In genomic region chr1:205365945-205366463, GRCh38 we compare ENCODE assay signal across 15 cellular contexts. TPM values are rescaled to one million over a fixed set of nuclear protein-coding genes. Genes with fewer than 3 reads are reported as not detected.
DNase-seq lines count a peak whose midpoint lies in the region; ATAC-seq, FAIRE-seq and TF ChIP-seq lines count a peak whose summit lies in the region.
"Had no signal": no experiment of that assay in that cellular context is flagged by ENCODE, and none has a peak within 500 bp of the region (broad histone marks: within the 10 kb centered on the region; RNA-seq: fewer than 3 reads in every experiment).

No MANE protein-coding gene starts in this region.

- peaks cover 2% of the 10 kb centered on the region for H3K27me3 Mint-ChIP-seq in astrocyte (ENCODE audit: low read depth, unreplicated experiment)
- H3K27me3 Mint-ChIP-seq in endothelial cell (ENCODE audit: unreplicated experiment) = peaks cover 2% of the 10 kb centered on the region

- DNase-seq in COLO668 (lab: John Stamatoyannopoulos, UW; ENCODE audit: unreplicated experiment) = peak; percentile 35
- peak; percentile 84 for DNase-seq in NCI-H2029 treated with DMSO at 0.1 percent for 48 hours (lab: John Stamatoyannopoulos, UW)
- no peak for DNase-seq in astrocyte (ENCODE audit: low read depth)
- DNase-seq in mucosa of descending colon = peak; percentile 63 to 69 (median 65)
- DNase-seq in HK-2 (ENCODE audit: unreplicated experiment) = no peak
- DNase-seq in T-helper 1 cell = no peak
- no peak for DNase-seq in endothelial cell (ENCODE audit: low spot score)
- DNase-seq: activated CD4-positive, alpha-beta T cell treated with anti-CD3 and anti-CD28 coated beads, Interleukin-2, amount 10 ng/mL, durations not matched to agents 7 days and 5 days; activated gamma-delta T cell; GOT3; immature natural killer cell; NCI-H524 had no signal

- no peak overlapping the region for H3K9ac ChIP-seq in astrocyte (ENCODE audit: low read length)

- peak overlapping the region; percentile 38 for H3K4me2 ChIP-seq in astrocyte (ENCODE audit: low read length)

- H3K9me3 ChIP-seq in astrocyte (ENCODE audit: insufficient read depth, low read depth, low read length) (no peaks in the 10 kb centered on the region), mucosa of descending colon (no peaks in the 10 kb centered on the region)

- intact Hi-C loops in mucosa of descending colon (cut with DNase I, micrococcal nuclease) = no loop called here

- peaks cover 21% of the 10 kb centered on the region for H3K4me1 Mint-ChIP-seq in astrocyte (ENCODE audit: low read depth, unreplicated experiment)
- H3K4me1 Mint-ChIP-seq in endothelial cell (ENCODE audit: unreplicated experiment) = peaks cover 15% of the 10 kb centered on the region
- H3K4me1 Mint-ChIP-seq: activated CD4-positive, alpha-beta T cell treated with anti-CD3 and anti-CD28 coated beads, Interleukin-2, amount 10 ng/mL, durations not matched to agents 7 days and 5 days; immature natural killer cell had no signal

- FAIRE-seq in astrocyte (lab: Jason Lieb, UNC) = no peak

- H3K27ac Mint-ChIP-seq in astrocyte (ENCODE audit: unreplicated experiment) (peak overlapping the region; percentile 8), endothelial cell (ENCODE audit: unreplicated experiment) (no peak overlapping the region)
- H3K27ac Mint-ChIP-seq: activated CD4-positive, alpha-beta T cell treated with anti-CD3 and anti-CD28 coated beads, Interleukin-2, amount 10 ng/mL, durations not matched to agents 7 days and 5 days; immature natural killer cell had no signal

- H3K4me1 ChIP-seq in astrocyte (ENCODE audit: insufficient read depth, low read length) (peaks cover 14% of the 10 kb centered on the region), mucosa of descending colon (ENCODE audit: low read depth) (peaks cover 4% of the 10 kb centered on the region)

- H2AFZ ChIP-seq in astrocyte (ENCODE audit: low read depth, low read length) = peak overlapping the region; percentile 18

- TF ChIP-seq CTCF in astrocyte (IDR thresholded peaks at IDR 0.05; ENCODE audit: insufficient read depth, low read depth, low read length) (no peak), mucosa of descending colon (IDR thresholded peaks at IDR 0.05) (no peak), endothelial cell (IDR thresholded peaks at IDR 0.05; ENCODE audit: unreplicated experiment) (no peak)

- no peaks in the 10 kb centered on the region for H3K36me3 Mint-ChIP-seq in astrocyte (ENCODE audit: low read depth, unreplicated experiment)
- H3K36me3 Mint-ChIP-seq in endothelial cell (ENCODE audit: low read depth, unreplicated experiment) = no peaks in the 10 kb centered on the region
- H3K36me3 Mint-ChIP-seq: immature natural killer cell had no signal

- H3K36me3 ChIP-seq in astrocyte (ENCODE audit: insufficient read depth, low read length) (no peaks in the 10 kb centered on the region), mucosa of descending colon (ENCODE audit: low read depth) (no peaks in the 10 kb centered on the region)

- no peaks in the 10 kb centered on the region for H4K20me1 ChIP-seq in astrocyte (ENCODE audit: insufficient read depth, low read length)

- no peak overlapping the region for H3K27ac ChIP-seq in astrocyte (ENCODE audit: low read depth, low read length)
- H3K27ac ChIP-seq: SK-N-MC had no signal

- H3K4me3 ChIP-seq in astrocyte (ENCODE audit: insufficient read depth, low read depth, low read length) (no peak overlapping the region), mucosa of descending colon (no peak overlapping the region)
- H3K4me3 ChIP-seq: SK-N-MC had no signal

- H3K9me3 Mint-ChIP-seq in astrocyte (ENCODE audit: unreplicated experiment) (no peaks in the 10 kb centered on the region), endothelial cell (ENCODE audit: unreplicated experiment) (no peaks in the 10 kb centered on the region)
- H3K9me3 Mint-ChIP-seq: activated CD4-positive, alpha-beta T cell treated with anti-CD3 and anti-CD28 coated beads, Interleukin-2, amount 10 ng/mL, durations not matched to agents 7 days and 5 days; immature natural killer cell; neural crest cell had no signal

- no peaks in the 10 kb centered on the region for H3K79me2 ChIP-seq in astrocyte (ENCODE audit: insufficient read depth, low read length)

- no peak overlapping the region for H3K4me3 Mint-ChIP-seq in astrocyte (ENCODE audit: unreplicated experiment)
- H3K4me3 Mint-ChIP-seq in endothelial cell (ENCODE audit: unreplicated experiment) = no peak overlapping the region
- H3K4me3 Mint-ChIP-seq: activated CD4-positive, alpha-beta T cell treated with anti-CD3 and anti-CD28 coated beads, Interleukin-2, amount 10 ng/mL, durations not matched to agents 7 days and 5 days; immature natural killer cell; neural crest cell had no signal

- ATAC-seq in mucosa of descending colon = peak; percentile 89
- no peak for ATAC-seq in GM21737 (IDR thresholded peaks at IDR 0.05; ENCODE audit: unreplicated experiment)

- no peaks in the 10 kb centered on the region for H3K27me3 ChIP-seq in astrocyte (ENCODE audit: insufficient read depth, low read length)

RNA-seq across cellular contexts. Expression of gene KLHDC8A, which starts 9.3 kb away (rescaled TPM):
- total RNA-seq in astrocyte = 0.39 and 0.50 TPM in 2 replicates
- total RNA-seq in mucosa of descending colon = 1 to 10 TPM in 1 of 3 donors, under 1 TPM in 2; 0.17 to 1.8 (median 0.78) TPM
- 1.5 TPM for total RNA-seq in endothelial cell (ENCODE audit: unreplicated experiment)
- total RNA-seq: activated CD4-positive, alpha-beta T cell treated with anti-CD3 and anti-CD28 coated beads, Interleukin-2, amount 10 ng/mL, durations not matched to agents 7 days and 5 days had no signal

RNA-seq across cellular contexts. Expression of gene NUAK2, which starts 44.5 kb away (rescaled TPM):
- 35.3 and 49.4 TPM in 2 replicates for total RNA-seq in astrocyte
- 10 to 100 TPM; 16.5 to 50.8 (median 29.5) TPM for total RNA-seq in mucosa of descending colon
- total RNA-seq in endothelial cell (ENCODE audit: unreplicated experiment) = 3.6 TPM

RNA-seq across cellular contexts. Expression of gene LEMD1, which starts 55.9 kb away (rescaled TPM):
- total RNA-seq in astrocyte (2.5 and 3.1 TPM in 2 replicates), mucosa of descending colon (not detected), endothelial cell (ENCODE audit: unreplicated experiment) (3.0 TPM)

Comparison
In these comparisons a context has a peak if more than half of its experiments do, and no peak if none do; other contexts are left out.
1. DNase-seq: peak in COLO668 (single experiment), NCI-H2029 treated with DMSO at 0.1 percent for 48 hours (single experiment) and mucosa of descending colon (3 of 3); none in astrocyte (single experiment), HK-2 (single experiment), T-helper 1 cell (0 of 5) and endothelial cell (single experiment).